Comparison of ENCODE assay signal across 2 cellular contexts in genomic region chr12:24907464-24907863, GRCh38.
TF ChIP-seq lines count a peak whose summit lies in the region.

No MANE protein-coding gene starts in this region.

TF ChIP-seq in IMR-90, 13 proteins besides CTCF, POLR2A, EP300 and RAD21:
- no peak for TF ChIP-seq CEBPB (IDR thresholded peaks at IDR 0.05; ENCODE audit: low read depth, low read length)
- no peak for TF ChIP-seq FOS (IDR thresholded peaks at IDR 0.05; ENCODE audit: low read depth, low read length)
- TF ChIP-seq RFX5 (IDR thresholded peaks at IDR 0.05; ENCODE audit: low read depth, low read length): no peak
- TF ChIP-seq MAFK (IDR thresholded peaks at IDR 0.05; ENCODE audit: low read depth, low read length): no peak
- TF ChIP-seq MAZ (IDR thresholded peaks at IDR 0.05; ENCODE audit: borderline replicate concordance, low read depth, low read length): no peak
- TF ChIP-seq ELK1 (IDR thresholded peaks at IDR 0.05; ENCODE audit: borderline replicate concordance, low read depth, low read length): no peak
- TF ChIP-seq CHD1 (IDR thresholded peaks at IDR 0.05; ENCODE audit: low read depth, low read length): no peak
- TF ChIP-seq BHLHE40 (IDR thresholded peaks at IDR 0.05; ENCODE audit: low read depth, low read length): no peak

TF ChIP-seq in K562, 482 proteins besides CTCF, POLR2A, EP300 and RAD21:
- TF ChIP-seq ZNF57 (CRISPR knock-in tag; IDR thresholded peaks at IDR 0.05) (peak; percentile 97), RNF219 (CRISPR knock-in tag; IDR thresholded peaks at IDR 0.05) (no peak)
